In the genomic region with DNA sequence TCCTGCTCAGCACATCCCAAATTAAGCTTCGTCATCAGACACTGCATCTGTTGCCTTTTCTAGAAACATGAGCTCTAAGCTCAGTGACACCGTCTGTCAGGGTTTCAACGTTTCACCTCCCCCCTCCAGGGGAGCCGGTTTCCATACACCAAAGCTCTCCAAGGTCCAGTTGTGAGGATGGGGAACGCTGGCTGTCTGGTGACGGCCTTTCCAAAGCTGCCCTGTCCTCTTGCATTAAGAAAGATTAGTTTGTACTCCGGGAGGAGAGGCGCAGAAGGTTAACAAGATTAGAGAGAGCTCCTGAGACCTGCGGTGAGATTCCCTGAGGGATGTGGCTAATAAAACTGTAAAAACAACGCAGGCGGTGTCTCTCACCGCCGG, we compare ENCODE assay signal across 8 cellular contexts. TPM values are rescaled to one million over a fixed set of nuclear protein-coding genes. Genes with fewer than 3 reads are reported as not detected.
A peak's percentile ranks its signal among the peaks of the same experiment; 100 is the strongest.
DNase-seq lines count a peak whose midpoint lies in the region; ATAC-seq and TF ChIP-seq lines count a peak whose summit lies in the region.

No MANE protein-coding gene starts in this region.

- H3K27me3 ChIP-seq in HL-60 (ENCODE audit: insufficient read depth, poor library complexity, severe bottlenecking): no peaks in the 10 kb centered on the region

- peak; percentile 82 for DNase-seq in NCI-H2171 (lab: John Stamatoyannopoulos, UW)
- no peak for DNase-seq in NCI-H2171 treated with DMSO at 0.1 percent for 48 hours (lab: John Stamatoyannopoulos, UW)
- no peak for DNase-seq in HL-60 (ENCODE audit: low read depth in 1 of 2, low spot score in 1 of 2)
- no peak for DNase-seq in activated naive CD8-positive, alpha-beta T cell treated with anti-CD3 and anti-CD28 coated beads for 36 hours
- DNase-seq in posterior vena cava (ENCODE audit: low spot score): peak; percentile 31
- DNase-seq in COR-L47 (lab: John Stamatoyannopoulos, UW): no peak

- H3K4me1 Mint-ChIP-seq in activated naive CD8-positive, alpha-beta T cell treated with anti-CD3 and anti-CD28 coated beads for 36 hours: peaks cover 34% of the 10 kb centered on the region

- peak overlapping the region; percentile 97 for H3K4me3 Mint-ChIP-seq in activated naive CD8-positive, alpha-beta T cell treated with anti-CD3 and anti-CD28 coated beads for 36 hours

- H3K27me3 Mint-ChIP-seq in activated naive CD8-positive, alpha-beta T cell treated with anti-CD3 and anti-CD28 coated beads for 36 hours: no peaks in the 10 kb centered on the region

- H3K9me3 Mint-ChIP-seq in activated naive CD8-positive, alpha-beta T cell treated with anti-CD3 and anti-CD28 coated beads for 36 hours: peaks cover 2% of the 10 kb centered on the region

- ATAC-seq in HG02970 (IDR thresholded peaks at IDR 0.05; ENCODE audit: low FRiP score, unreplicated experiment): no peak
- ATAC-seq in HG03565 (IDR thresholded peaks at IDR 0.05; ENCODE audit: unreplicated experiment): no peak

- peak overlapping the region; percentile 45; the same call in 1 of the 2 replicates for H3K27ac ChIP-seq in HL-60 (replicated peaks)

- intact Hi-C loops in posterior vena cava (cut with DNase I): loop anchor here in 1 of 2 donors (10.0 kb wide), 1 partner anchor 937 kb away; no protein-coding TSS in a partner anchor

- H3K36me3 Mint-ChIP-seq in activated naive CD8-positive, alpha-beta T cell treated with anti-CD3 and anti-CD28 coated beads for 36 hours: peaks cover 21% of the 10 kb centered on the region

- no peak for TF ChIP-seq CTCF in HL-60 (IDR thresholded peaks at IDR 0.05; ENCODE audit: insufficient read depth, low read length)

- H3K4me3 ChIP-seq in HL-60 (replicated peaks; ENCODE audit: insufficient read depth, low read length): no peak overlapping the region

- peak overlapping the region; percentile 95 for H3K27ac Mint-ChIP-seq in activated naive CD8-positive, alpha-beta T cell treated with anti-CD3 and anti-CD28 coated beads for 36 hours

RNA-seq across cellular contexts. Expression of a gene that starts 43.2 kb away (rescaled TPM):
- total RNA-seq in activated naive CD8-positive, alpha-beta T cell treated with anti-CD3 and anti-CD28 coated beads for 36 hours: under 1 TPM in 1 of 2 experiments, not detected in 1; 0.54 TPM
- total RNA-seq in posterior vena cava: under 1 TPM; 0.33 to 0.97 TPM

Comparison
In these comparisons a context has a peak if more than half of its experiments do, and no peak if none do; other contexts are left out.
1. DNase-seq: peak in NCI-H2171 (single experiment) and posterior vena cava (single experiment); none in NCI-H2171 treated with DMSO at 0.1 percent for 48 hours (single experiment), HL-60 (0 of 2), activated naive CD8-positive, alpha-beta T cell treated with anti-CD3 and anti-CD28 coated beads for 36 hours (single experiment) and COR-L47 (single experiment).